ENCODE assay signal across 25 cellular contexts in the genomic region with DNA sequence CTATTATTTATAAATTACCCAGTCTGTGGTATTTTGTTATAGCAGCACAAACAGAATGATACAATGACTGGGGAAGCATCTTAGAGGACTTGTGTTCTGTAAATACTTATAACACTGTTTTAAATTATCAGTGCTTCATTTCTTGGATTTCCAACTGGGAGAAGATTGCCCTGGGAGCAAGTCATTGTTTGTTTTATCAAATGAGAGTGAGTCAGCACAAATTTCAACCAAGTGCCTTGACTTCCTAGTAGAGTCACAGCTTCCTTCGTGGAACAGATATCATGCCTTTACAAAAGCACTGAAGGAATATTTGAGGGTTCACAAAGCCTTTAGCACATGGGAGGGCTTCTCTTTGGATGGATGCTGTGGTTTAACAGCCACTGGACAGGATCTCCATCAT.
DNase-seq lines count a peak whose midpoint lies in the region; ATAC-seq, FAIRE-seq and TF ChIP-seq lines count a peak whose summit lies in the region.
"Had no signal": no experiment of that assay in that cellular context is flagged by ENCODE, and none has a peak within 500 bp of the region (broad histone marks: within the 10 kb centered on the region; RNA-seq: fewer than 3 reads in every experiment).

No MANE protein-coding gene starts in this region.

- TF ChIP-seq CTCF in HFFc6 (IDR thresholded peaks at IDR 0.05) = no peak
- no peak for TF ChIP-seq CTCF in astrocyte of the spinal cord (IDR thresholded peaks at IDR 0.05; ENCODE audit: low read depth, low read length)
- no peak for TF ChIP-seq CTCF in kidney (IDR thresholded peaks at IDR 0.05; ENCODE audit: borderline replicate concordance, extremely low read depth, insufficient read depth)
- TF ChIP-seq CTCF in adrenal gland (IDR thresholded peaks at IDR 0.05) = no peak

- no peaks in the 10 kb centered on the region for H3K9me3 ChIP-seq in kidney (ENCODE audit: control insufficient read depth in 1 of 2, low read length in 2 of 2)
- no peaks in the 10 kb centered on the region for H3K9me3 ChIP-seq in adrenal gland (replicated peaks in 1 of 3)
- H3K9me3 ChIP-seq: SJSA1, suprapubic skin had no signal

- no peak overlapping the region for H3K4me3 Mint-ChIP-seq in activated CD4-positive, alpha-beta T cell treated with anti-CD3 and anti-CD28 coated beads for 36 hours
- no peak overlapping the region for H3K4me3 Mint-ChIP-seq in HFFc6
- H3K4me3 Mint-ChIP-seq: B cell, T-cell had no signal

- H3K4me3 ChIP-seq in astrocyte of the spinal cord (ENCODE audit: low read depth, low read length) = no peak overlapping the region
- no peak overlapping the region for H3K4me3 ChIP-seq in kidney (ENCODE audit: low read length in 2 of 2)
- no peak overlapping the region for H3K4me3 ChIP-seq in adrenal gland
- H3K4me3 ChIP-seq: cardiac muscle cell, SJSA1, suprapubic skin had no signal

- in situ Hi-C loops in astrocyte of the spinal cord (cut with HindIII; ENCODE audit: low sequenced_read_pairs) = no loop called here

- H3K27ac ChIP-seq in kidney (ENCODE audit: low read depth in 2 of 2, low read length in 2 of 2) (no peak overlapping the region), adrenal gland (no peak overlapping the region)
- H3K27ac ChIP-seq: cardiac muscle cell, SJSA1, suprapubic skin had no signal

- no peak for FAIRE-seq in kidney (lab: Jason Lieb, UNC)
- FAIRE-seq: H54, small intestine had no signal

- no peaks in the 10 kb centered on the region for H3K36me3 ChIP-seq in kidney (ENCODE audit: control insufficient read depth in 1 of 2, insufficient read depth in 2 of 2, low read length in 2 of 2)
- H3K36me3 ChIP-seq in adrenal gland (replicated peaks in 1 of 2) = no peaks in the 10 kb centered on the region
- H3K36me3 ChIP-seq: cardiac muscle cell, SJSA1, suprapubic skin had no signal

- no peaks in the 10 kb centered on the region for H3K27me3 Mint-ChIP-seq in activated CD4-positive, alpha-beta T cell treated with anti-CD3 and anti-CD28 coated beads for 36 hours
- H3K27me3 Mint-ChIP-seq in HFFc6 (ENCODE audit: insufficient read depth) = no peaks in the 10 kb centered on the region; the same call in 1 of the 2 replicates
- H3K27me3 Mint-ChIP-seq: T-cell had no signal

- no peaks in the 10 kb centered on the region for H3K4me1 ChIP-seq in kidney (ENCODE audit: control insufficient read depth in 1 of 2, insufficient read depth in 1 of 2, low read depth in 1 of 2, low read length in 2 of 2)
- peaks cover 0 to 14% of the 10 kb centered on the region in 2 donors for H3K4me1 ChIP-seq in adrenal gland (replicated peaks in 1 of 2)
- H3K4me1 ChIP-seq: suprapubic skin had no signal

- H3K27ac Mint-ChIP-seq in activated CD4-positive, alpha-beta T cell treated with anti-CD3 and anti-CD28 coated beads for 36 hours = peak overlapping the region; percentile 11
- H3K27ac Mint-ChIP-seq in HFFc6 = peak overlapping the region; percentile 80
- H3K27ac Mint-ChIP-seq: B cell, T-cell had no signal

- no peaks in the 10 kb centered on the region for H3K27me3 ChIP-seq in adrenal gland
- H3K27me3 ChIP-seq: cardiac muscle cell, SJSA1, suprapubic skin had no signal

- peaks cover 6% of the 10 kb centered on the region for H3K4me1 Mint-ChIP-seq in activated CD4-positive, alpha-beta T cell treated with anti-CD3 and anti-CD28 coated beads for 36 hours
- peaks cover 19% of the 10 kb centered on the region for H3K4me1 Mint-ChIP-seq in HFFc6 (ENCODE audit: low read depth)
- H3K4me1 Mint-ChIP-seq: B cell had no signal

- no peaks in the 10 kb centered on the region for H3K36me3 Mint-ChIP-seq in activated CD4-positive, alpha-beta T cell treated with anti-CD3 and anti-CD28 coated beads for 36 hours (ENCODE audit: low read depth)
- H3K36me3 Mint-ChIP-seq in HFFc6 (ENCODE audit: low read depth) = no peaks in the 10 kb centered on the region
- H3K36me3 Mint-ChIP-seq: T-cell had no signal

- CTCF ChIA-PET in activated CD4-positive, alpha-beta T cell treated with anti-CD3 and anti-CD28 coated beads for 36 hours (lab: Charles Lee) = no interaction called here

- H3K9me3 Mint-ChIP-seq in activated CD4-positive, alpha-beta T cell treated with anti-CD3 and anti-CD28 coated beads for 36 hours (ENCODE audit: low read depth) = no peaks in the 10 kb centered on the region
- peaks cover 5% of the 10 kb centered on the region; the same call in 1 of the 2 replicates for H3K9me3 Mint-ChIP-seq in HFFc6

- 53 to 69% (median 62%) methylated on average over 1 of the region's 1 CpG for WGBS in adrenal gland, 4 donors

- POLR2A ChIA-PET in activated CD4-positive, alpha-beta T cell treated with anti-CD3 and anti-CD28 coated beads for 36 hours (lab: Charles Lee) = no interaction called here

- no peak for TF ChIP-seq POLR2A in adrenal gland (IDR thresholded peaks at IDR 0.05)

- intact Hi-C loops in activated CD4-positive, alpha-beta T cell treated with anti-CD3 and anti-CD28 coated beads for 36 hours (cut with DNase I, micrococcal nuclease) = no loop called here
- intact Hi-C loops in kidney (cut with DNase I) (no loop called here), adrenal gland (cut with DNase I) (no loop called here)

- ATAC-seq in activated CD4-positive, alpha-beta T cell treated with anti-CD3 and anti-CD28 coated beads for 36 hours = no peak
- ATAC-seq: T-cell had no signal

- no peak overlapping the region for H3K9ac ChIP-seq in kidney (ENCODE audit: low read length in 2 of 2)

- no peak for DNase-seq in activated CD4-positive, alpha-beta T cell treated with anti-CD3 and anti-CD28 coated beads for 36 hours
- no peak for DNase-seq in activated CD4-positive, alpha-beta T cell treated with anti-CD3 and anti-CD28 coated beads, Interleukin-2, amount 50 U/mL, for 1 hour
- DNase-seq in HFFc6 = no peak
- peak; percentile 22 for DNase-seq in astrocyte of the spinal cord (ENCODE audit: low read depth, low spot score)
- peak; percentile 57 for DNase-seq in fibroblast of peridontal ligament (ENCODE audit: extremely low read depth)
- DNase-seq in NCI-H524 (lab: John Stamatoyannopoulos, UW) = no peak
- DNase-seq in kidney = no peak
- DNase-seq in adrenal gland = no peak
- DNase-seq: activated CD4-positive, alpha-beta T cell treated with anti-CD3 and anti-CD28 coated beads for 48 hours; activated CD8-positive, alpha-beta memory T cell treated with anti-CD3 and anti-CD28 coated beads, Interleukin-2, amount 50 U/mL, for 48 hours; activated gamma-delta T cell treated with Interleukin-2 at 50 U/mL for 16 hours; DMS79; mesendoderm; NCI-H1048; NCI-H1694 treated with DMSO at 0.1 percent for 48 hours; NCI-H2171 treated with DMSO at 0.1 percent for 48 hours; nucleus accumbens; small intestine; stimulated activated CD4-positive, alpha-beta T cell treated with anti-CD3 and anti-CD28 coated beads, Interleukin-2, amount 100 ng/mL, for 24 hours; T-cell had no signal

Comparison
In these comparisons a context has a peak if more than half of its experiments do, and no peak if none do; other contexts are left out.
1. DNase-seq: peak in astrocyte of the spinal cord (single experiment) and fibroblast of peridontal ligament (single experiment); none in activated CD4-positive, alpha-beta T cell treated with anti-CD3 and anti-CD28 coated beads for 36 hours (single experiment), activated CD4-positive, alpha-beta T cell treated with anti-CD3 and anti-CD28 coated beads, Interleukin-2, amount 50 U/mL, for 1 hour (single experiment), HFFc6 (single experiment), NCI-H524 (0 of 2), kidney (single experiment) and adrenal gland (0 of 7).